In the genomic region with DNA sequence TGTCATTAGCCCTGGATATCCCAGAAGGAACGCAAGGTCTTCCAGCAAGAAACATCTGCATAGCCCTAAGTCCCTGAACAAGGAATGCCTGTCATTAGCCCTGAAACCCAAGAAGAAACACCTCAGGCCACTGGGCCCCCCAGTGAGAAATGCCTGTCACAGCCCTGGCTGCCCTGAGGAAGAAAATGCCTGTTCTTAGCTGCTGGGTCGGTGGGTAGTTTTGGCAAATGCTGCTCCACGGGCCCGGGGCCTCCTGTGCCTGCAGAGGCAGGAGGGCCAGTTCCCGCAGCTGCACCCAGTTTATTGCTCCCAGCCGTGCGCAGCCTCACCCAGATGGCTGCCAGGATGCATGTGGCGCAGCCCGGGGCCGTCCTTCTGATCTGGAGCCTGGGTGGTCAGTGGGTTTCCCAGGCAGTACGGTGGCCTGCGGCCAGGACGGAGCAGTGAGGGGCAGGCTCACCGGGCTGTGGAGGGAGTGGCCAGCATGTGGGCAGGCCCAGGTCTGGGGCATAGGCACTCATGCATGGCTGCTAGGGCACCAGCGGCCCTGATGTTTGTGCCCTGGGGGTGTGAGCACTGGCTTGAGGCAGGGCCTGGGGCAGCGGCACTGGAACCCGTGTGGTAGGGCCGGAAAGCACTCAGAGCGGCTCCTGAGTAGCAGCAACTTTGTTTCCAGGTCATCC, we compare ENCODE assay signal across 19 cellular contexts.
DNase-seq lines count a peak whose midpoint lies in the region; ATAC-seq and TF ChIP-seq lines count a peak whose summit lies in the region.
"Had no signal": no experiment of that assay in that cellular context is flagged by ENCODE, and none has a peak within 500 bp of the region (broad histone marks: within the 10 kb centered on the region; RNA-seq: fewer than 3 reads in every experiment).

No MANE protein-coding gene starts in this region.

- 87 to 92% methylated on average over 15 to 19 of the region's 19 CpGs for WGBS in endodermal cell (ENCODE audit: insufficient coverage in 1 of 2, insufficient read length in 1 of 2), 2 experiments
- WGBS in psoas muscle, 3 donors = 85 to 88% (median 85%) methylated on average over 19 of the region's 19 CpGs

- H3K4me3 ChIP-seq in endodermal cell (ENCODE audit: low read length) = no peak overlapping the region
- no peak overlapping the region for H3K4me3 ChIP-seq in neural progenitor cell
- H3K4me3 ChIP-seq in psoas muscle = no peak overlapping the region
- H3K4me3 ChIP-seq: GM23248 had no signal

- H4K20me1 ChIP-seq in neural progenitor cell (ENCODE audit: low read depth) = no peaks in the 10 kb centered on the region

- TF ChIP-seq CTCF in endodermal cell (conservative IDR thresholded peaks at IDR 0.05) = no peak
- no peak for TF ChIP-seq CTCF in neural progenitor cell (IDR thresholded peaks at IDR 0.05)
- no peak for TF ChIP-seq CTCF in psoas muscle (IDR thresholded peaks at IDR 0.05)

- no peak overlapping the region for H2AFZ ChIP-seq in neural progenitor cell (replicated peaks)
- H2AFZ ChIP-seq: GM23248 had no signal

- H3K9ac ChIP-seq in endodermal cell (ENCODE audit: extremely low read depth, low read length, poor library complexity, severe bottlenecking) = no peak overlapping the region
- H3K9ac ChIP-seq in neural progenitor cell = no peak overlapping the region
- H3K9ac ChIP-seq: GM23248 had no signal

- H3K4me1 ChIP-seq in endodermal cell (ENCODE audit: control insufficient read depth, insufficient read depth, low read length) = no peaks in the 10 kb centered on the region
- no peaks in the 10 kb centered on the region for H3K4me1 ChIP-seq in neural progenitor cell
- H3K4me1 ChIP-seq in psoas muscle = no peaks in the 10 kb centered on the region

- no peak overlapping the region for H3K4me2 ChIP-seq in neural progenitor cell

- H3K36me3 ChIP-seq in endodermal cell (ENCODE audit: control insufficient read depth, insufficient read depth, low read length) (no peaks in the 10 kb centered on the region), neural progenitor cell (no peaks in the 10 kb centered on the region), psoas muscle (ENCODE audit: insufficient read depth in 1 of 2, low read depth in 1 of 2) (no peaks in the 10 kb centered on the region)

- H3K9me3 Mint-ChIP-seq in endodermal cell (peaks cover 14% of the 10 kb centered on the region), neural progenitor cell (peaks cover 6% of the 10 kb centered on the region)
- H3K9me3 Mint-ChIP-seq: activated T-helper 17 cell treated with anti-CD3 and anti-CD28 coated beads, Interleukin-2, amount 50 U/mL, for 72 hours; CD8-positive, alpha-beta T cell had no signal

- intact Hi-C loops in cardiac septum (cut with DNase I) (no loop called here), left ventricle myocardium superior (cut with micrococcal nuclease) (no loop called here), psoas muscle (cut with DNase I) (no loop called here)

- H3K27me3 Mint-ChIP-seq in endodermal cell (ENCODE audit: insufficient read depth) (peaks cover 1% of the 10 kb centered on the region), neural progenitor cell (ENCODE audit: insufficient read depth, low read depth) (peaks cover 6% of the 10 kb centered on the region)

- H3K27ac Mint-ChIP-seq in endodermal cell (no peak overlapping the region), neural progenitor cell (peak overlapping the region; percentile 9)
- H3K27ac Mint-ChIP-seq: activated T-helper 17 cell treated with anti-CD3 and anti-CD28 coated beads, Interleukin-2, amount 50 U/mL, for 72 hours; CD8-positive, alpha-beta T cell had no signal

- H3K36me3 Mint-ChIP-seq in endodermal cell (ENCODE audit: low read depth) = peaks cover 7% of the 10 kb centered on the region
- H3K36me3 Mint-ChIP-seq in neural progenitor cell = peaks cover 2% of the 10 kb centered on the region
- H3K36me3 Mint-ChIP-seq: CD8-positive, alpha-beta T cell; naive thymus-derived CD8-positive, alpha-beta T cell had no signal

- H3K4me1 Mint-ChIP-seq in endodermal cell (no peaks in the 10 kb centered on the region), neural progenitor cell (peaks cover 5% of the 10 kb centered on the region)
- H3K4me1 Mint-ChIP-seq: activated T-helper 17 cell treated with anti-CD3 and anti-CD28 coated beads, Interleukin-2, amount 50 U/mL, for 72 hours; naive thymus-derived CD8-positive, alpha-beta T cell had no signal

- H3K27ac ChIP-seq in endodermal cell (ENCODE audit: low read depth, low read length) (no peak overlapping the region), neural progenitor cell (no peak overlapping the region), psoas muscle (no peak overlapping the region)
- H3K27ac ChIP-seq: GM23248 had no signal

- no peak overlapping the region for H3K4me3 Mint-ChIP-seq in endodermal cell
- no peak overlapping the region for H3K4me3 Mint-ChIP-seq in neural progenitor cell
- H3K4me3 Mint-ChIP-seq: activated T-helper 17 cell treated with anti-CD3 and anti-CD28 coated beads, Interleukin-2, amount 50 U/mL, for 72 hours; CD8-positive, alpha-beta T cell; naive thymus-derived CD8-positive, alpha-beta T cell had no signal

- H3K27me3 ChIP-seq in endodermal cell (ENCODE audit: control insufficient read depth, insufficient read depth, low read length, poor library complexity, severe bottlenecking) = no peaks in the 10 kb centered on the region
- H3K27me3 ChIP-seq in neural progenitor cell = no peaks in the 10 kb centered on the region
- no peaks in the 10 kb centered on the region for H3K27me3 ChIP-seq in psoas muscle (ENCODE audit: insufficient read depth in 3 of 3, low read length in 2 of 3)

- DNase-seq in cardiac septum (ENCODE audit: low spot score) (peak; percentile 70), left ventricle myocardium superior (no peak), endodermal cell (peak; percentile 46), neural progenitor cell (ENCODE audit: low spot score) (no peak), ureter (ENCODE audit: low spot score) (peak; percentile 35), cerebellum (ENCODE audit: low spot score) (no peak), psoas muscle (no peak), NCI-H2171 (lab: John Stamatoyannopoulos, UW) (no peak)
- DNase-seq: activated CD4-positive, alpha-beta T cell treated with anti-CD3 and anti-CD28 coated beads, Interleukin-2, amount 50 U/mL, for 1 hour; DMS79; GM23248; mammary epithelial cell; NCI-H146; NCI-H2227 treated with DMSO at 0.1 percent for 48 hours had no signal

- ATAC-seq in left ventricle myocardium superior = no peak
- no peak for ATAC-seq in psoas muscle
- ATAC-seq: activated T-helper 17 cell treated with anti-CD3 and anti-CD28 coated beads, Interleukin-2, amount 50 U/mL, for 72 hours; CD8-positive, alpha-beta T cell; esophagus mucosa; naive thymus-derived CD8-positive, alpha-beta T cell; stimulated activated naive CD8-positive, alpha-beta T cell treated with anti-CD3 and anti-CD28 coated beads, Interleukin-15, Interleukin-2, amounts not matched to agents 100 U/mL and 50 U/mL, for 24 hours had no signal

- no peaks in the 10 kb centered on the region for H3K79me2 ChIP-seq in neural progenitor cell (ENCODE audit: low read depth)

- no peaks in the 10 kb centered on the region for H3F3A ChIP-seq in neural progenitor cell (ENCODE audit: low read depth)

- no peaks in the 10 kb centered on the region for H3K9me3 ChIP-seq in endodermal cell (ENCODE audit: control insufficient read depth, low read length)
- no peaks in the 10 kb centered on the region for H3K9me3 ChIP-seq in neural progenitor cell (ENCODE audit: low read depth)
- no peaks in the 10 kb centered on the region for H3K9me3 ChIP-seq in psoas muscle

Comparison
In these comparisons a context has a peak if more than half of its experiments do, and no peak if none do; other contexts are left out.
1. DNase-seq: peak in cardiac septum (single experiment), endodermal cell (single experiment) and ureter (single experiment); none in left ventricle myocardium superior (single experiment), neural progenitor cell (single experiment), cerebellum (single experiment), psoas muscle (0 of 2) and NCI-H2171 (single experiment).